In genomic region chr21:27094182-27094948, GRCh38 we compare ENCODE assay signal across 20 cellular contexts.
"Had no signal": no experiment of that assay in that cellular context is flagged by ENCODE, and none has a peak within 500 bp of the region (broad histone marks: within the 10 kb centered on the region; RNA-seq: fewer than 3 reads in every experiment).

No MANE protein-coding gene starts in this region.

- H3K27ac ChIP-seq: left lung, psoas muscle had no signal

- FAIRE-seq: frontal cortex had no signal

- ATAC-seq: activated CD4-positive, CD25-positive, alpha-beta regulatory T cell treated with anti-CD3 and anti-CD28 coated beads, Interleukin-2, amount 50 U/mL, for 24 hours; activated CD8-positive, alpha-beta memory T cell treated with anti-CD3 and anti-CD28 coated beads, Interleukin-2, amount 10 ng/mL, durations not matched to agents 7 days and 5 days; esophagus mucosa; heart right ventricle; left lung; psoas muscle; stimulated activated naive CD8-positive, alpha-beta T cell treated with anti-CD3 and anti-CD28 coated beads, Interleukin-15, amount 100 ng/mL, for 72 hours had no signal

- H3K4me3 ChIP-seq: left lung, psoas muscle had no signal

- H3K36me3 ChIP-seq: heart right ventricle, left lung had no signal

- DNase-seq: activated CD4-positive, alpha-beta T cell treated with anti-CD3 and anti-CD28 coated beads, Interleukin-2, amount 50 U/mL, for 4 hours; activated CD8-positive, alpha-beta memory T cell treated with anti-CD3 and anti-CD28 coated beads, Interleukin-2, amount 10 ng/mL, durations not matched to agents 7 days and 5 days; activated effector memory CD4-positive, alpha-beta T cell treated with anti-CD3 and anti-CD28 coated beads, Interleukin-2, amount 50 U/mL, for 16 hours; activated T-cell treated with anti-CD3 and anti-CD28 coated beads, Interleukin-2, amount 50 U/mL, for 24 hours; anterior cingulate cortex; endodermal cell; heart right ventricle; islet precursor cell; left lung; mesendoderm; occipital lobe; psoas muscle; stimulated activated CD4-positive, alpha-beta T cell treated with anti-CD3 and anti-CD28 coated beads, Interleukin-15, amount 100 ng/mL, for 24 hours; stimulated activated CD4-positive, alpha-beta T cell treated with anti-CD3 and anti-CD28 coated beads, Interleukin-4, amount 100 ng/mL, for 24 hours; stimulated activated naive CD8-positive, alpha-beta T cell treated with anti-CD3 and anti-CD28 coated beads, Interleukin-15, amount 100 ng/mL, for 72 hours had no signal

- H3K9me3 ChIP-seq: left lung, psoas muscle had no signal

- H3K4me3 Mint-ChIP-seq: activated CD8-positive, alpha-beta memory T cell treated with anti-CD3 and anti-CD28 coated beads, Interleukin-2, amount 10 ng/mL, durations not matched to agents 7 days and 5 days; activated naive CD8-positive, alpha-beta T cell; activated T-cell treated with anti-CD3 and anti-CD28 coated beads, Interleukin-2, amount 50 U/mL, for 24 hours; endodermal cell; nephron; stimulated activated naive CD8-positive, alpha-beta T cell treated with anti-CD3 and anti-CD28 coated beads, Interleukin-15, amount 100 ng/mL, for 72 hours had no signal

- H3K27me3 Mint-ChIP-seq: activated CD8-positive, alpha-beta memory T cell treated with anti-CD3 and anti-CD28 coated beads, Interleukin-2, amount 10 ng/mL, durations not matched to agents 7 days and 5 days; activated naive CD8-positive, alpha-beta T cell; activated T-cell treated with anti-CD3 and anti-CD28 coated beads, Interleukin-2, amount 50 U/mL, for 24 hours; stimulated activated naive CD8-positive, alpha-beta T cell treated with anti-CD3 and anti-CD28 coated beads, Interleukin-15, amount 100 ng/mL, for 72 hours had no signal

- H3K9me3 Mint-ChIP-seq: endodermal cell had no signal

- H3K27ac Mint-ChIP-seq: activated CD8-positive, alpha-beta memory T cell treated with anti-CD3 and anti-CD28 coated beads, Interleukin-2, amount 10 ng/mL, durations not matched to agents 7 days and 5 days; activated naive CD8-positive, alpha-beta T cell; activated T-cell treated with anti-CD3 and anti-CD28 coated beads, Interleukin-2, amount 50 U/mL, for 24 hours; endodermal cell; nephron; stimulated activated naive CD8-positive, alpha-beta T cell treated with anti-CD3 and anti-CD28 coated beads, Interleukin-15, amount 100 ng/mL, for 72 hours had no signal

- H3K36me3 Mint-ChIP-seq: activated CD8-positive, alpha-beta memory T cell treated with anti-CD3 and anti-CD28 coated beads, Interleukin-2, amount 10 ng/mL, durations not matched to agents 7 days and 5 days; activated naive CD8-positive, alpha-beta T cell had no signal

- H3K4me1 ChIP-seq: left lung, psoas muscle had no signal

- H3K4me1 Mint-ChIP-seq: activated CD8-positive, alpha-beta memory T cell treated with anti-CD3 and anti-CD28 coated beads, Interleukin-2, amount 10 ng/mL, durations not matched to agents 7 days and 5 days; stimulated activated naive CD8-positive, alpha-beta T cell treated with anti-CD3 and anti-CD28 coated beads, Interleukin-15, amount 100 ng/mL, for 72 hours had no signal

- H3K27me3 ChIP-seq: heart right ventricle, left lung had no signal
